ENCODE assay signal across 1 cellular context in the genomic region with DNA sequence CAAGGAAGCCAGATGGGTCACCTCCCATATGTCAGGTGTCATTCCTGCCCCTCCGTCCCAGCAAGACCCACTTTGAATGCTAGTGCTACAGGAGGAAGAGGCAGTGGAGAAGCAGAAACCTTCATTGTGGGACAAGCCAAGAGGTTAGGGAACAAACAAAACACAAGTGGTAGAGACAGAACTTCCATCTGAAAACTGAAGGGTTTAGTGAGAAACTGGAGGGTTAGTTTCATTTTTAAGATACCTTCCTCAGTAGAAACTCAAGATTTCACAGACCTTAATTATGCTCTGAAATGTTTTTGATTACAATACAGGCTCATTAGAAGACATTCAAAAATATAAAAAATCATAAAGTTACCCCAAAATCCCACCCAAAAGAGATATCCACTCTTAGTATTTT.
TF ChIP-seq lines count a peak whose summit lies in the region.

No MANE protein-coding gene starts in this region.

TF ChIP-seq in IMR-90, 13 proteins besides CTCF, POLR2A, EP300 and RAD21 (continued from another document):
- TF ChIP-seq, protein P1, sequence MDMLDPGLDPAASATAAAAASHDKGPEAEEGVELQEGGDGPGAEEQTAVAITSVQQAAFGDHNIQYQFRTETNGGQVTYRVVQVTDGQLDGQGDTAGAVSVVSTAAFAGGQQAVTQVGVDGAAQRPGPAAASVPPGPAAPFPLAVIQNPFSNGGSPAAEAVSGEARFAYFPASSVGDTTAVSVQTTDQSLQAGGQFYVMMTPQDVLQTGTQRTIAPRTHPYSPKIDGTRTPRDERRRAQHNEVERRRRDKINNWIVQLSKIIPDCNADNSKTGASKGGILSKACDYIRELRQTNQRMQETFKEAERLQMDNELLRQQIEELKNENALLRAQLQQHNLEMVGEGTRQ (IDR thresholded peaks at IDR 0.05; ENCODE audit: low read depth, low read length): no peak
- no peak for TF ChIP-seq FOS (IDR thresholded peaks at IDR 0.05; ENCODE audit: low read depth, low read length)
- no peak for TF ChIP-seq RFX5 (IDR thresholded peaks at IDR 0.05; ENCODE audit: low read depth, low read length)
- TF ChIP-seq BHLHE40 (IDR thresholded peaks at IDR 0.05; ENCODE audit: low read depth, low read length): no peak
- TF ChIP-seq MXI1 (IDR thresholded peaks at IDR 0.05; ENCODE audit: borderline replicate concordance, low read depth, low read length): no peak
- no peak for TF ChIP-seq MAFK (IDR thresholded peaks at IDR 0.05; ENCODE audit: low read depth, low read length)
- no peak for TF ChIP-seq NFE2L2 (IDR thresholded peaks at IDR 0.05; ENCODE audit: low read depth, low read length)
- no peak for TF ChIP-seq MAZ (IDR thresholded peaks at IDR 0.05; ENCODE audit: borderline replicate concordance, low read depth, low read length)
- no peak for TF ChIP-seq ELK1 (IDR thresholded peaks at IDR 0.05; ENCODE audit: borderline replicate concordance, low read depth, low read length)
- TF ChIP-seq CHD1 (IDR thresholded peaks at IDR 0.05; ENCODE audit: low read depth, low read length): no peak
- no peak for TF ChIP-seq RCOR1 (IDR thresholded peaks at IDR 0.05; ENCODE audit: insufficient replicate concordance, low read length)
TF ChIP-seq in IMR-90: peak in this region for 0.
